In the genomic region with DNA sequence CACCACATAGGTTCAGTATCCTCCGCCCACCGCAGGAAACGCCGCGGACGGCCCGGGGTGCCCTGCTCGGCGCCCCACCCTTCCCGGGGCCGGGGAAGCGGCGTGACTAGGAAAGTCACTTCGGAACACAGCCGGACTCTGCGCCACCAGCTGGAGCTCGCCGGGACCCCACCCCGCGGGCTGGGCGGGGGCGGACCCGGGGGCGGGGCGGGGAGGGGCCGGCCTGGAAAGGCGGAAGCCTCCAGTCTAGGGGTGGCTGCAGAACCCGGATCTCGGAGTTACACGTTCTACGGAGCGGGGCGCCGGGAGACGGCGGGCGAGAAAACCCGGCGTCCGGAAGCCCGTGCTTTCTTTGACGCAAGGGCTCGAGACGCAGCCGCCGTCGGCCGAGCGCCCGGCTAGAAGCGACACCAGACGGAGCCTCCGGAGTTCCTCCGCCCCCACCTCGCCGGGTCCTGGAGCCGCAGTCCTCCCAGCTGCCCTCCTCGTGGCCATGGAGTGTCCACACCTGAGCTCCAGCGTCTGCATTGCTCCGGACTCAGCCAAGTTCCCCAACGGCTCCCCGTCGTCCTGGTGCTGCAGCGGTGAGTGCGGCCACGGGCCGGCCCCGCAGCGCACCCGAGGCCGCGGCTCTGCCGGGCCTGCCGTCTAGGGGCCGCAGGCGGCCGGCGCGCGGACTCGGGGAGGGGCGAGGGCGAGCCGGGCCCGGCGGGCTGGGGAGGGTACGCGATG, we compare ENCODE assay signal across 8 cellular contexts. TPM values are rescaled to one million over a fixed set of nuclear protein-coding genes. Genes with fewer than 3 reads are reported as not detected.
DNase-seq lines count a peak whose midpoint lies in the region; ATAC-seq, FAIRE-seq and TF ChIP-seq lines count a peak whose summit lies in the region.

A gene with protein sequence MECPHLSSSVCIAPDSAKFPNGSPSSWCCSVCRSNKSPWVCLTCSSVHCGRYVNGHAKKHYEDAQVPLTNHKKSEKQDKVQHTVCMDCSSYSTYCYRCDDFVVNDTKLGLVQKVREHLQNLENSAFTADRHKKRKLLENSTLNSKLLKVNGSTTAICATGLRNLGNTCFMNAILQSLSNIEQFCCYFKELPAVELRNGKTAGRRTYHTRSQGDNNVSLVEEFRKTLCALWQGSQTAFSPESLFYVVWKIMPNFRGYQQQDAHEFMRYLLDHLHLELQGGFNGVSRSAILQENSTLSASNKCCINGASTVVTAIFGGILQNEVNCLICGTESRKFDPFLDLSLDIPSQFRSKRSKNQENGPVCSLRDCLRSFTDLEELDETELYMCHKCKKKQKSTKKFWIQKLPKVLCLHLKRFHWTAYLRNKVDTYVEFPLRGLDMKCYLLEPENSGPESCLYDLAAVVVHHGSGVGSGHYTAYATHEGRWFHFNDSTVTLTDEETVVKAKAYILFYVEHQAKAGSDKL (plus strand): TSS at position 347 of the 732 bp plus-strand sequence. CDS start 147 bp downstream, at position 494.

- DNase-seq in GM12891 (ENCODE audit: insufficient read length, low spot score) = peak; percentile 53
- peak; percentile 76 for DNase-seq in NCI-H1436 treated with DMSO at 0.1 percent for 48 hours (lab: John Stamatoyannopoulos, UW)
- DNase-seq in T-helper 1 cell = peak; percentile 86 to 94 (median 91)
- peak; percentile 94 to 97 (median 96) for DNase-seq in adrenal gland
- peak; percentile 94 to 96 for DNase-seq in heart right ventricle
- DNase-seq in posterior vena cava (ENCODE audit: low spot score) = peak; percentile 99
- peak; percentile 94 to 98 for DNase-seq in upper lobe of left lung

- H3K36me3 ChIP-seq in adrenal gland (replicated peaks in 1 of 2) = no peaks in the 10 kb centered on the region
- H3K36me3 ChIP-seq in heart right ventricle = no peaks in the 10 kb centered on the region
- H3K36me3 ChIP-seq in upper lobe of left lung = no peaks in the 10 kb centered on the region

- H3K4me1 ChIP-seq in adrenal gland (replicated peaks in 1 of 2) (peaks cover 30 to 59% of the 10 kb centered on the region in 2 donors), heart right ventricle (peaks cover 5 to 84% (median 65%) of the 10 kb centered on the region in 9 donors), upper lobe of left lung (peaks cover 63 to 75% (median 69%) of the 10 kb centered on the region in 4 donors)

- peak within 1 kb of the TSS; percentile 98 to 100 (median 100) for H3K27ac ChIP-seq in adrenal gland
- H3K27ac ChIP-seq in heart right ventricle = peak within 1 kb of the TSS; percentile 78 to 100 (median 98)
- H3K27ac ChIP-seq in upper lobe of left lung = peak within 1 kb of the TSS; percentile 97 to 99 (median 98)

- intact Hi-C loops in adrenal gland (cut with DNase I) (loop anchor here in 1 of 2 donors (10.0 kb wide), 1 partner anchor 50 kb away; no protein-coding TSS in a partner anchor), heart right ventricle (cut with DNase I) (loop anchor here in 4 of 10 donors (5.0 to 10.0 kb wide), 3 partner anchors 50 to 93 kb away; a partner anchor contains a TSS), posterior vena cava (cut with DNase I) (loop anchor here in 1 of 2 donors (5.0 to 10.0 kb wide), 2 partner anchors 50 to 93 kb away; a partner anchor contains a TSS)

- peak; percentile 46 for ATAC-seq in HG02840 (IDR thresholded peaks at IDR 0.05; ENCODE audit: low FRiP score, unreplicated experiment)
- peak; percentile 91 to 97 (median 94) for ATAC-seq in heart right ventricle
- peak; percentile 90 to 95 for ATAC-seq in upper lobe of left lung (ENCODE audit: low FRiP score in 2 of 2)

- WGBS in adrenal gland, 4 donors = 0 to 1% (median 1%) methylated on average over 18 to 88 of the region's 88 CpGs; no CpG with 5 or more reads in 1 of the 4 donors
- 0 to 1% methylated on average over 70 to 88 of the region's 88 CpGs for WGBS in heart right ventricle, 2 donors
- 0% methylated on average over 6 to 49 of the region's 88 CpGs for WGBS in upper lobe of left lung, 2 donors

- FAIRE-seq in GM12891 (lab: Jason Lieb, UNC) = peak; percentile 85

- TF ChIP-seq POLR2A in GM12891 (IDR thresholded peaks at IDR 0.05; ENCODE audit: low read depth, low read length) = peak; percentile 60
- TF ChIP-seq POLR2A in adrenal gland (IDR thresholded peaks at IDR 0.05) = peak; percentile 93 to 94
- peak; percentile 30 to 95 (median 59) for TF ChIP-seq POLR2A in upper lobe of left lung (IDR thresholded peaks at IDR 0.05)

- H3K9me3 ChIP-seq in adrenal gland (replicated peaks in 1 of 3) = no peaks in the 10 kb centered on the region
- no peaks in the 10 kb centered on the region for H3K9me3 ChIP-seq in heart right ventricle
- H3K9me3 ChIP-seq in upper lobe of left lung = no peaks in the 10 kb centered on the region

- peak within 1 kb of the TSS; percentile 58 to 97 (median 70) for H3K4me3 ChIP-seq in adrenal gland
- peak within 1 kb of the TSS; percentile 64 to 89 (median 84) for H3K4me3 ChIP-seq in heart right ventricle
- peak within 1 kb of the TSS; percentile 69 to 91 (median 80) for H3K4me3 ChIP-seq in upper lobe of left lung

- TF ChIP-seq CTCF in adrenal gland (IDR thresholded peaks at IDR 0.05) (peak; percentile 20 to 49 (median 39)), heart right ventricle (IDR thresholded peaks at IDR 0.05) (peak; percentile 22 to 65 (median 47)), upper lobe of left lung (IDR thresholded peaks at IDR 0.05) (peak; percentile 32 to 70 (median 56))

- peak in 1 of 4 donors; percentile 20 for TF ChIP-seq EP300 in upper lobe of left lung (IDR thresholded peaks at IDR 0.05)

- no peaks in the 10 kb centered on the region for H3K27me3 ChIP-seq in adrenal gland
- H3K27me3 ChIP-seq in heart right ventricle = no peaks in the 10 kb centered on the region
- H3K27me3 ChIP-seq in upper lobe of left lung = no peaks in the 10 kb centered on the region

TF ChIP-seq in GM12891, 5 proteins besides CTCF, POLR2A, EP300 and RAD21:
- TF ChIP-seq POLR2AphosphoS5 (IDR thresholded peaks at IDR 0.05; ENCODE audit: low read depth, low read length) = peak; percentile 78
- TF ChIP-seq PAX5 (IDR thresholded peaks at IDR 0.05; ENCODE audit: insufficient read depth, low read length, severe bottlenecking) = peak; percentile 78
- peak; percentile 45 for TF ChIP-seq TAF1 (IDR thresholded peaks at IDR 0.05; ENCODE audit: low read depth, low read length)
- no peak for TF ChIP-seq POU2F2 (IDR thresholded peaks at IDR 0.05; ENCODE audit: low read depth, low read length)
- TF ChIP-seq SPI1 (IDR thresholded peaks at IDR 0.05; ENCODE audit: low read depth, low read length) = peak; percentile 22; the same call in 1 of the 2 replicates

RNA-seq across cellular contexts. Expression of the gene that starts here (rescaled TPM):
- 21.5 TPM for polyA plus RNA-seq in GM12891 (2012; ENCODE audit: low read depth, missing spikeins)
- total RNA-seq in adrenal gland (10 to 100 TPM; 26.4 to 49.2 (median 40.0) TPM), heart right ventricle (10 to 100 TPM; 11.4 to 23.7 (median 17.6) TPM), posterior vena cava (10 to 100 TPM; 40.3 to 41.8 TPM), upper lobe of left lung (10 to 100 TPM; 45.7 to 87.0 (median 63.8) TPM)
- polyA plus RNA-seq in adrenal gland (10 to 100 TPM; 23.0 to 30.5 (median 29.9) TPM), heart right ventricle (10 to 100 TPM in 1 of 2 donors, 1 to 10 TPM in 1; 8.4 to 15.4 TPM)

Comparison
In these comparisons a context has a peak if more than half of its experiments do, and no peak if none do; other contexts are left out.
1. Peak in every context shown above with its lines: DNase-seq, ATAC-seq, H3K4me3 ChIP-seq and H3K27ac ChIP-seq.